1 cellular context compared by ENCODE assay signal in genomic region chr2:120223034-120223912, GRCh38.
TF ChIP-seq lines count a peak whose summit lies in the region.

Gene TMEM185B, minus strand, starts transcription at chr2:120223400. Its CDS starts 424 bp downstream, at chr2:120222976.

TF ChIP-seq in K562, 482 proteins besides CTCF, POLR2A, EP300 and RAD21 (continued from another document and continues in another):
- TF ChIP-seq U2AF2 (optimal IDR thresholded peaks at IDR 0.05; ENCODE audit: low read depth, low read length): no peak
- TF ChIP-seq ZNF146 (CRISPR knock-in tag; IDR thresholded peaks at IDR 0.05; ENCODE audit: unreplicated experiment): no peak
- no peak for TF ChIP-seq RBM34 (IDR thresholded peaks at IDR 0.05; ENCODE audit: borderline replicate concordance, insufficient read depth, low read length)
- peak; percentile 98 for TF ChIP-seq NR3C1 (CRISPR knock-in tag; IDR thresholded peaks at IDR 0.05)
- no peak for TF ChIP-seq MYNN (IDR thresholded peaks at IDR 0.05)
- no peak for TF ChIP-seq MYNN (CRISPR knock-in tag; IDR thresholded peaks at IDR 0.05)
- TF ChIP-seq FIP1L1 (IDR thresholded peaks at IDR 0.05; ENCODE audit: low read depth, low read length, poor library complexity, severe bottlenecking): peak; percentile 77
- TF ChIP-seq MYBL2 (IDR thresholded peaks at IDR 0.05; ENCODE audit: low read depth): no peak
- no peak for TF ChIP-seq MYBL2 (CRISPR knock-in tag; IDR thresholded peaks at IDR 0.05; ENCODE audit: borderline replicate concordance)
- TF ChIP-seq XRCC5 (IDR thresholded peaks at IDR 0.05; ENCODE audit: low read depth, low read length): no peak; the same call in 1 of the 2 replicates
- TF ChIP-seq MXD1 (CRISPR knock-in tag; IDR thresholded peaks at IDR 0.05; ENCODE audit: borderline replicate concordance, poor library complexity, severe bottlenecking): peak; percentile 77
- no peak for TF ChIP-seq STAT6 (CRISPR knock-in tag; IDR thresholded peaks at IDR 0.05)
- no peak for TF ChIP-seq DIDO1 (tag; IDR thresholded peaks at IDR 0.05; ENCODE audit: low read depth)
- TF ChIP-seq ZNF561 (CRISPR knock-in tag; conservative IDR thresholded peaks at IDR 0.05): no peak
- no peak; the same call in 1 of the 2 replicates for TF ChIP-seq MTA3 (IDR thresholded peaks at IDR 0.05; ENCODE audit: borderline replicate concordance)
- peak; percentile 53 for TF ChIP-seq PRPF4 (IDR thresholded peaks at IDR 0.05; ENCODE audit: insufficient read depth, low read depth, low read length, poor library complexity, severe bottlenecking)
- no peak for TF ChIP-seq ZFP36 (IDR thresholded peaks at IDR 0.05; ENCODE audit: low read depth, low read length, partially characterized antibody)
- TF ChIP-seq PKNOX1 (IDR thresholded peaks at IDR 0.05): no peak
- TF ChIP-seq GTF3C2 (IDR thresholded peaks at IDR 0.05; ENCODE audit: borderline replicate concordance, extremely low read depth, insufficient read length): no peak
- no peak for TF ChIP-seq CHCHD3 (CRISPR knock-in tag; IDR thresholded peaks at IDR 0.05)
- TF ChIP-seq PHB (CRISPR knock-in tag; IDR thresholded peaks at IDR 0.05): no peak
- TF ChIP-seq ZBTB1 (CRISPR knock-in tag; IDR thresholded peaks at IDR 0.05; ENCODE audit: borderline replicate concordance, low read depth): peak; percentile 76
- peak in 1 of 2 experiments; percentile 80; a peak in 2 of 4 replicates for TF ChIP-seq FOXA3 (CRISPR knock-in tag; conservative IDR thresholded peaks at IDR 0.05 in 1 of 2, IDR thresholded peaks at IDR 0.05 in 1 of 2)
- TF ChIP-seq TRIM24 (IDR thresholded peaks at IDR 0.05): no peak
- TF ChIP-seq ELF4 (CRISPR knock-in tag; IDR thresholded peaks at IDR 0.05): no peak
- TF ChIP-seq CREBBP (IDR thresholded peaks at IDR 0.05; ENCODE audit: low read depth, low read length): no peak
- no peak for TF ChIP-seq TAF15 (IDR thresholded peaks at IDR 0.05; ENCODE audit: low read depth, low read length)
- TF ChIP-seq THAP12 (CRISPR knock-in tag; IDR thresholded peaks at IDR 0.05): peak; percentile 64; the same call in 1 of the 2 replicates
- no peak for TF ChIP-seq HOXB6 (CRISPR knock-in tag; IDR thresholded peaks at IDR 0.05; ENCODE audit: borderline replicate concordance)
- TF ChIP-seq ZHX1 (conservative IDR thresholded peaks at IDR 0.05; ENCODE audit: low read length): no peak
- TF ChIP-seq PRMT5 (CRISPR knock-in tag; IDR thresholded peaks at IDR 0.05): no peak
- no peak for TF ChIP-seq ZSCAN32 (CRISPR knock-in tag; IDR thresholded peaks at IDR 0.05)
- no peak for TF ChIP-seq PTRF (tag; IDR thresholded peaks at IDR 0.05)
- no peak for TF ChIP-seq ZNF3 (CRISPR knock-in tag; IDR thresholded peaks at IDR 0.05)
- TF ChIP-seq RFX5 (IDR thresholded peaks at IDR 0.05; ENCODE audit: low read depth, low read length): no peak
- no peak; the same call in 1 of the 2 replicates for TF ChIP-seq CEBPG (CRISPR knock-in tag; IDR thresholded peaks at IDR 0.05)
- no peak for TF ChIP-seq CEBPG (tag; conservative IDR thresholded peaks at IDR 0.05 in 1 of 2, IDR thresholded peaks at IDR 0.05 in 1 of 2)
- no peak for TF ChIP-seq CC2D1A (IDR thresholded peaks at IDR 0.05)
- no peak for TF ChIP-seq TCFL5 (CRISPR knock-in tag; conservative IDR thresholded peaks at IDR 0.05)
- no peak for TF ChIP-seq SAFB2 (IDR thresholded peaks at IDR 0.05; ENCODE audit: borderline replicate concordance, low read depth, low read length, severe bottlenecking)
- TF ChIP-seq TEAD4 (IDR thresholded peaks at IDR 0.05; ENCODE audit: low read length): peak; percentile 2; the same call in 1 of the 2 replicates
- TF ChIP-seq TEAD4 (CRISPR knock-in tag; IDR thresholded peaks at IDR 0.05; ENCODE audit: borderline replicate concordance): peak; percentile 94
- TF ChIP-seq FOXK2 (conservative IDR thresholded peaks at IDR 0.05 in 1 of 2, IDR thresholded peaks at IDR 0.05 in 1 of 2; ENCODE audit: low read depth in 2 of 2): no peak
- TF ChIP-seq CREB5 (CRISPR knock-in tag; IDR thresholded peaks at IDR 0.05): no peak
- no peak for TF ChIP-seq SMARCA4 (IDR thresholded peaks at IDR 0.05)
- no peak for TF ChIP-seq CHD2 (IDR thresholded peaks at IDR 0.05; ENCODE audit: low read depth, low read length)
- peak; percentile 40; the same call in 1 of the 2 replicates for TF ChIP-seq ZBTB9 (CRISPR knock-in tag; IDR thresholded peaks at IDR 0.05)
- peak; percentile 59; the same call in 1 of the 2 replicates for TF ChIP-seq STAG1 (CRISPR knock-in tag; IDR thresholded peaks at IDR 0.05; ENCODE audit: borderline replicate concordance)
- no peak for TF ChIP-seq ZNF140 (CRISPR knock-in tag; IDR thresholded peaks at IDR 0.05)
- peak; percentile 80; the same call in 1 of the 2 replicates for TF ChIP-seq PHF8 (IDR thresholded peaks at IDR 0.05; ENCODE audit: borderline replicate concordance, low read length)
- no peak for TF ChIP-seq EZH2 (IDR thresholded peaks at IDR 0.05; ENCODE audit: borderline replicate concordance, low read depth, low read length)
- no peak; the same call in 1 of the 2 replicates for TF ChIP-seq TOE1 (IDR thresholded peaks at IDR 0.05; ENCODE audit: borderline replicate concordance)
- TF ChIP-seq TOE1 (CRISPR knock-in tag; IDR thresholded peaks at IDR 0.05; ENCODE audit: borderline replicate concordance, low read depth): peak; percentile 69
- peak; percentile 58; the same call in 1 of the 2 replicates for TF ChIP-seq CREB3 (tag; conservative IDR thresholded peaks at IDR 0.05; ENCODE audit: low read depth)
